Comparison of ENCODE assay signal across 1 cellular context in genomic region chr12:11621797-11622423, GRCh38.
TF ChIP-seq lines count a peak whose summit lies in the region.

No MANE protein-coding gene starts in this region.

TF ChIP-seq in Ishikawa, 13 proteins besides CTCF, POLR2A, EP300 and RAD21 (continued from another document):
- no peak for TF ChIP-seq USF1 (IDR thresholded peaks at IDR 0.05)
- TF ChIP-seq TEAD4 (IDR thresholded peaks at IDR 0.05): no peak
- no peak for TF ChIP-seq ZBTB7A (IDR thresholded peaks at IDR 0.05; ENCODE audit: low read depth)
- TF ChIP-seq CEBPB (IDR thresholded peaks at IDR 0.05): no peak
- no peak for TF ChIP-seq FOXM1 (IDR thresholded peaks at IDR 0.05; ENCODE audit: borderline replicate concordance, low read depth)
- TF ChIP-seq CREB1 (IDR thresholded peaks at IDR 0.05; ENCODE audit: low read depth): no peak
- TF ChIP-seq, protein P1, sequence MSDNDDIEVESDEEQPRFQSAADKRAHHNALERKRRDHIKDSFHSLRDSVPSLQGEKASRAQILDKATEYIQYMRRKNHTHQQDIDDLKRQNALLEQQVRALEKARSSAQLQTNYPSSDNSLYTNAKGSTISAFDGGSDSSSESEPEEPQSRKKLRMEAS (IDR thresholded peaks at IDR 0.05): no peak
